In the genomic region with DNA sequence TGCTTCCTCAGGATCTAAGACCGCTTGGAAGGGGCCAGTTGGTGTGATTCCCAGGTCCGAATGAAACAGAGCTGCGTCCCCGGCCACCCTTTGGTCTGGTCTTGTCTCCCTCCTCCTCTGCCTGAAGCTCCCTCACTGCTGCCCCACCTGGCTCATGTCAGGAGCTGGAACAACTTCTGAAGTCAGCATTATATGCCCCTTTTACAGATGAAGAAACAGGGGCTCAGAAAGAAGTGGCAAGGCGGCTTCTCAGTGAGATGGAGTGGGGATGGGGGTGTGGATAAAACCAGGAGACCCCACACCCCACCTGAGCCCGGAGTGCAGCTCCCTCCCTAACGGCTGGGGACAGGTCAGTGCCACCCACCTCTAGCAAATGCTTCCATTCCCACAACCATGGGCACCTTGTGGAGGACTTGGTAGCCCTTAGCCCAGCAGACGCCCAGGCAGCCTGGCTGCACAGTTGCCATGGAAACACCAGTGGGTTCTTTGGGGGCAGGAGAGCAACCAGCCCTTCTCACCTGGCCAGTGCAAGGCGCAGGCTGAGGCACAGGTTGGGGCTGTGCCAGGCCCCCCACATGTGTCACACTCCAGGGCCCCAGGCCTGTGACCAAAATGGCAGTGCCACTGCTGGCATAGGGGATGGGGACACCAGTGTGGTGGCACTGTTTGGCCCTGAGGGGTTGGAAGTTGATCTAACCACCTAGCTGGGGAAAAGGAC, we compare ENCODE assay signal across 8 cellular contexts. TPM values are rescaled to one million over a fixed set of nuclear protein-coding genes. Genes with fewer than 3 reads are reported as not detected.
DNase-seq lines count a peak whose midpoint lies in the region; ATAC-seq and TF ChIP-seq lines count a peak whose summit lies in the region.

No MANE protein-coding gene starts in this region.

- H3K36me3 Mint-ChIP-seq in activated CD4-positive, alpha-beta T cell treated with anti-CD3 and anti-CD28 coated beads, Interleukin-2, amount 10 ng/mL, durations not matched to agents 24 days and 14 days (ENCODE audit: low read depth) = peaks cover 23% of the 10 kb centered on the region
- H3K36me3 Mint-ChIP-seq in activated naive CD8-positive, alpha-beta T cell treated with anti-CD3 and anti-CD28 coated beads, Interleukin-2, amount 50 U/mL, for 24 hours (ENCODE audit: low read depth) = peaks cover 26% of the 10 kb centered on the region

- no peaks in the 10 kb centered on the region for H3K9me3 ChIP-seq in testis

- H3K27me3 ChIP-seq in testis = no peaks in the 10 kb centered on the region

- no peaks in the 10 kb centered on the region for H3K36me3 ChIP-seq in testis (ENCODE audit: low read depth, missing control alignments)

- WGBS in testis, 2 donors = 65 to 77% methylated on average over 6 to 9 of the region's 9 CpGs

- DNase-seq in activated CD4-positive, alpha-beta T cell treated with anti-CD3 and anti-CD28 coated beads, Interleukin-2, amount 10 ng/mL, durations not matched to agents 24 days and 14 days = no peak
- no peak for DNase-seq in activated CD4-positive, alpha-beta T cell treated with anti-CD3 and anti-CD28 coated beads for 1 hour
- DNase-seq in activated naive CD8-positive, alpha-beta T cell treated with anti-CD3 and anti-CD28 coated beads, Interleukin-2, amount 50 U/mL, for 24 hours = no peak
- DNase-seq in islet precursor cell = peak; percentile 56
- DNase-seq in testis = no peak
- no peak for DNase-seq in CD1c-positive myeloid dendritic cell (ENCODE audit: extremely low spot score)
- DNase-seq in T-helper 9 cell = no peak

- peaks cover 100% of the 10 kb centered on the region for H3K4me1 ChIP-seq in testis

- peak overlapping the region; percentile 72 for H3K27ac Mint-ChIP-seq in activated CD4-positive, alpha-beta T cell treated with anti-CD3 and anti-CD28 coated beads, Interleukin-2, amount 10 ng/mL, durations not matched to agents 24 days and 14 days
- peak overlapping the region; percentile 94 for H3K27ac Mint-ChIP-seq in activated naive CD8-positive, alpha-beta T cell treated with anti-CD3 and anti-CD28 coated beads, Interleukin-2, amount 50 U/mL, for 24 hours

- no peak for TF ChIP-seq POLR2A in testis (IDR thresholded peaks at IDR 0.05)

- ATAC-seq in activated naive CD8-positive, alpha-beta T cell treated with anti-CD3 and anti-CD28 coated beads, Interleukin-2, amount 50 U/mL, for 24 hours = no peak
- ATAC-seq in HG02623 (IDR thresholded peaks at IDR 0.05; ENCODE audit: unreplicated experiment) = no peak

- TF ChIP-seq CTCF in testis (IDR thresholded peaks at IDR 0.05) = no peak

- peak overlapping the region; percentile 61 to 93 for H3K27ac ChIP-seq in testis

- intact Hi-C loops in activated CD4-positive, alpha-beta T cell treated with anti-CD3 and anti-CD28 coated beads, Interleukin-2, amount 10 ng/mL, durations not matched to agents 24 days and 14 days (cut with micrococcal nuclease) = no loop called here
- intact Hi-C loops in testis (cut with DNase I; ENCODE audit: low total_unique reads) = no loop called here

- H3K4me3 ChIP-seq in testis = no peak overlapping the region

- peak overlapping the region; percentile 45 for H3K4me3 Mint-ChIP-seq in activated CD4-positive, alpha-beta T cell treated with anti-CD3 and anti-CD28 coated beads, Interleukin-2, amount 10 ng/mL, durations not matched to agents 24 days and 14 days
- peak overlapping the region; percentile 12 for H3K4me3 Mint-ChIP-seq in activated naive CD8-positive, alpha-beta T cell treated with anti-CD3 and anti-CD28 coated beads, Interleukin-2, amount 50 U/mL, for 24 hours

- H3K27me3 Mint-ChIP-seq in activated CD4-positive, alpha-beta T cell treated with anti-CD3 and anti-CD28 coated beads, Interleukin-2, amount 10 ng/mL, durations not matched to agents 24 days and 14 days = no peaks in the 10 kb centered on the region
- no peaks in the 10 kb centered on the region for H3K27me3 Mint-ChIP-seq in activated naive CD8-positive, alpha-beta T cell treated with anti-CD3 and anti-CD28 coated beads, Interleukin-2, amount 50 U/mL, for 24 hours

- H3K4me1 Mint-ChIP-seq in activated CD4-positive, alpha-beta T cell treated with anti-CD3 and anti-CD28 coated beads, Interleukin-2, amount 10 ng/mL, durations not matched to agents 24 days and 14 days = peaks cover 55% of the 10 kb centered on the region
- H3K4me1 Mint-ChIP-seq in activated naive CD8-positive, alpha-beta T cell treated with anti-CD3 and anti-CD28 coated beads, Interleukin-2, amount 50 U/mL, for 24 hours = peaks cover 84% of the 10 kb centered on the region

- H3K9me3 Mint-ChIP-seq in activated CD4-positive, alpha-beta T cell treated with anti-CD3 and anti-CD28 coated beads, Interleukin-2, amount 10 ng/mL, durations not matched to agents 24 days and 14 days = no peaks in the 10 kb centered on the region
- no peaks in the 10 kb centered on the region for H3K9me3 Mint-ChIP-seq in activated naive CD8-positive, alpha-beta T cell treated with anti-CD3 and anti-CD28 coated beads, Interleukin-2, amount 50 U/mL, for 24 hours

RNA-seq across cellular contexts. Expression of a gene that starts 31.9 kb away (rescaled TPM):
- 133 and 134 TPM in 2 replicates for total RNA-seq in activated CD4-positive, alpha-beta T cell treated with anti-CD3 and anti-CD28 coated beads, Interleukin-2, amount 10 ng/mL, durations not matched to agents 24 days and 14 days
- 100 to 1,000 TPM in 1 of 2 donors, 10 to 100 TPM in 1; 96.4 to 101 TPM for total RNA-seq in testis
- polyA plus RNA-seq in testis (ENCODE audit: insufficient read depth, low read depth, low replicate concordance) = 66.1 TPM
